In the genomic region with DNA sequence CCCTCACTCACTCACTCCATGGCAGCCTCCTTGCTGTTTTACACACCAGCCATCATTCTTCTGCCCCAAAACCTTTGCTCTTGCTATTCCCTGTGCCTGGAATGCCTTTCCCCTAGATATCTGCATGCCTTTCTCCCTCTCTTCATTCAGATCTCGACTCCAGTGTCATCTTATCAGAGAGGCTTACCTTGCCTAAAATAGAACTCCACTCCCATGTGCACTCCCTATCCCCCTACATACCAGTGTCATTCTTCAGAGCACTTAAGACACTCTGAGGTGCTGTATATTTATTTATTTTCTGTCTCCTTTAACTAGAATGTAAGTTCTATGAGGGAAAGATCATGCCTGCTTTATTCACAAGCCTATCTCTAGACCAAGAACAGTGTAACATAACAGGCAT, we compare ENCODE assay signal across 1 cellular context.
TF ChIP-seq lines count a peak whose summit lies in the region.

No MANE protein-coding gene starts in this region.

TF ChIP-seq in GM23338, 12 proteins besides CTCF, POLR2A, EP300 and RAD21 (continued from another document):
- TF ChIP-seq, protein P1, sequence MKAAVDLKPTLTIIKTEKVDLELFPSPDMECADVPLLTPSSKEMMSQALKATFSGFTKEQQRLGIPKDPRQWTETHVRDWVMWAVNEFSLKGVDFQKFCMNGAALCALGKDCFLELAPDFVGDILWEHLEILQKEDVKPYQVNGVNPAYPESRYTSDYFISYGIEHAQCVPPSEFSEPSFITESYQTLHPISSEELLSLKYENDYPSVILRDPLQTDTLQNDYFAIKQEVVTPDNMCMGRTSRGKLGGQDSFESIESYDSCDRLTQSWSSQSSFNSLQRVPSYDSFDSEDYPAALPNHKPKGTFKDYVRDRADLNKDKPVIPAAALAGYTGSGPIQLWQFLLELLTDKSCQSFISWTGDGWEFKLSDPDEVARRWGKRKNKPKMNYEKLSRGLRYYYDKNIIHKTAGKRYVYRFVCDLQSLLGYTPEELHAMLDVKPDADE (IDR thresholded peaks at IDR 0.05) = no peak
TF ChIP-seq in GM23338: peak in this region for 0.
